2 cellular contexts compared by ENCODE assay signal in genomic region chr16:66169817-66170216, GRCh38.
TF ChIP-seq lines count a peak whose summit lies in the region.

No MANE protein-coding gene starts in this region.

TF ChIP-seq in IMR-90, 13 proteins besides CTCF, POLR2A, EP300 and RAD21:
- TF ChIP-seq CHD1 (IDR thresholded peaks at IDR 0.05; ENCODE audit: low read depth, low read length) (no peak), CEBPB (IDR thresholded peaks at IDR 0.05; ENCODE audit: low read depth, low read length) (no peak), MXI1 (IDR thresholded peaks at IDR 0.05; ENCODE audit: borderline replicate concordance, low read depth, low read length) (no peak), MAZ (IDR thresholded peaks at IDR 0.05; ENCODE audit: borderline replicate concordance, low read depth, low read length) (no peak), USF2 (IDR thresholded peaks at IDR 0.05; ENCODE audit: low read depth, low read length) (no peak), ELK1 (IDR thresholded peaks at IDR 0.05; ENCODE audit: borderline replicate concordance, low read depth, low read length) (no peak), SMC3 (IDR thresholded peaks at IDR 0.05; ENCODE audit: low read depth, low read length) (no peak), NFE2L2 (IDR thresholded peaks at IDR 0.05; ENCODE audit: low read depth, low read length) (no peak), MAFK (IDR thresholded peaks at IDR 0.05; ENCODE audit: low read depth, low read length) (no peak), FOS (IDR thresholded peaks at IDR 0.05; ENCODE audit: low read depth, low read length) (no peak), BHLHE40 (IDR thresholded peaks at IDR 0.05; ENCODE audit: low read depth, low read length) (no peak), RCOR1 (IDR thresholded peaks at IDR 0.05; ENCODE audit: insufficient replicate concordance, low read length) (no peak), RFX5 (IDR thresholded peaks at IDR 0.05; ENCODE audit: low read depth, low read length) (no peak)
TF ChIP-seq in IMR-90: peak in this region for 0.

TF ChIP-seq in K562, 482 proteins besides CTCF, POLR2A, EP300 and RAD21:
- TF ChIP-seq ZBTB34 (CRISPR knock-in tag; IDR thresholded peaks at IDR 0.05) (no peak), DMBX1 (CRISPR knock-in tag; IDR thresholded peaks at IDR 0.05; ENCODE audit: borderline replicate concordance) (no peak), ZNF384 (IDR thresholded peaks at IDR 0.05; ENCODE audit: low read depth, low read length) (no peak), CREB1 (IDR thresholded peaks at IDR 0.05) (no peak), CREB1 (CRISPR knock-in tag; IDR thresholded peaks at IDR 0.05) (no peak), RFX1 (IDR thresholded peaks at IDR 0.05) (peak; percentile 55), SP2 (IDR thresholded peaks at IDR 0.05; ENCODE audit: extremely low read depth, low read depth, low read length, poor library complexity, severe bottlenecking) (no peak), SREBF2 (CRISPR knock-in tag; IDR thresholded peaks at IDR 0.05) (no peak), POLR2AphosphoS5 (IDR thresholded peaks at IDR 0.05; ENCODE audit: control insufficient read depth, insufficient read depth, low read depth, low read length) (no peak)
